1 cellular context compared by ENCODE assay signal in the genomic region with DNA sequence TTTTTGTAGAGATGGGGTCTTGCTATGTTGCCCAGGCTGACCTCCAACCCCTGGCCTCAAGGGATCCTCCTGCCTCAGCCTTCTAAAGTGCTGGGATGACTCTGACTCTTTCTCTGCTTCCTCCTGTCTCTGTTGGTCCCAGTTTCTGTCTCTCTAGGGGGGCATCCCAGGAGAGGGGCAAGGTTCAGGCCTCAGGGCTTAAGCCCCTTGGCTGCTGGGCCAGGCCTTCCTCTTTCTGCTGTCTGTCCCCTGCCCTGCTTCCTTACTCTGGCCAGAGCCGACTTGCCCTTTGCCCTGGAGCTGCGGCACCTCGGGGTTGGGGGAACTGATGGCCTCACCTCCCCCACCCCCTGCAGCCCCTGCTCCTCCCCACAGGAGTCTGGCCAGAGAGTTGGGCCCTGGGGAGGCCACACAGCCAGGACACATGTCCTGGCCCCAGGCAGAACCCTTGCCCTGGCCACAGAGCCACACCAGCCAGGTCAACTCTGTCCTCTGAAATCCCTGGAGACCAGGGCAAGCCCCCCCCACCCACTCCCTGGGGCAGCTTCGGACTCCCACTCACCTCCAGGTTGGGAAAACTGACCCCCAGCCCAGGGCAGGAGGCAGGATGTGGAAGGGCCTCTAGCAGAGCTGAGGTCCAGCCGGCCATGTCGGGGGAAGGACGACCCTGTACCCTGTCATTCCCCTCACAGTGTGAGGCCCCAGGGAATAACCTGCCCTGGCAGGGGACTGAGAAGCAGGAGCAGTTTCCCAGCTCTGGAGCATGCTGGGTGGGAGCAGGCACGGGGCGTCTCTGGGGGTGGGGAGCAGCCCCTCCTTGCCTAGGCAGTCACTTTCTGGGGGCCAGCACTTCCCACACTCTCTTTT.
A peak's percentile ranks its signal among the peaks of the same experiment; 100 is the strongest.
TF ChIP-seq lines count a peak whose summit lies in the region.

No MANE protein-coding gene starts in this region.

TF ChIP-seq in HepG2, 621 proteins besides CTCF, POLR2A, EP300 and RAD21 (continued from another document):
- TF ChIP-seq, protein P1, sequence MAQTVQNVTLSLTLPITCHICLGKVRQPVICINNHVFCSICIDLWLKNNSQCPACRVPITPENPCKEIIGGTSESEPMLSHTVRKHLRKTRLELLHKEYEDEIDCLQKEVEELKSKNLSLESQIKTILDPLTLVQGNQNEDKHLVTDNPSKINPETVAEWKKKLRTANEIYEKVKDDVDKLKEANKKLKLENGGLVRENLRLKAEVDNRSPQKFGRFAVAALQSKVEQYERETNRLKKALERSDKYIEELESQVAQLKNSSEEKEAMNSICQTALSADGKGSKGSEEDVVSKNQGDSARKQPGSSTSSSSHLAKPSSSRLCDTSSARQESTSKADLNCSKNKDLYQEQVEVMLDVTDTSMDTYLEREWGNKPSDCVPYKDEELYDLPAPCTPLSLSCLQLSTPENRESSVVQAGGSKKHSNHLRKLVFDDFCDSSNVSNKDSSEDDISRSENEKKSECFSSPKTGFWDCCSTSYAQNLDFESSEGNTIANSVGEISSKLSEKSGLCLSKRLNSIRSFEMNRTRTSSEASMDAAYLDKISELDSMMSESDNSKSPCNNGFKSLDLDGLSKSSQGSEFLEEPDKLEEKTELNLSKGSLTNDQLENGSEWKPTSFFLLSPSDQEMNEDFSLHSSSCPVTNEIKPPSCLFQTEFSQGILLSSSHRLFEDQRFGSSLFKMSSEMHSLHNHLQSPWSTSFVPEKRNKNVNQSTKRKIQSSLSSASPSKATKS (CRISPR knock-in tag; IDR thresholded peaks at IDR 0.05) = no peak
- no peak for TF ChIP-seq ZNF773 (CRISPR knock-in tag; IDR thresholded peaks at IDR 0.05; ENCODE audit: borderline replicate concordance)
- TF ChIP-seq ZSCAN31 (CRISPR knock-in tag; IDR thresholded peaks at IDR 0.05; ENCODE audit: low read depth) = peak; percentile 56; the same call in 1 of the 2 replicates
- TF ChIP-seq, protein P2, sequence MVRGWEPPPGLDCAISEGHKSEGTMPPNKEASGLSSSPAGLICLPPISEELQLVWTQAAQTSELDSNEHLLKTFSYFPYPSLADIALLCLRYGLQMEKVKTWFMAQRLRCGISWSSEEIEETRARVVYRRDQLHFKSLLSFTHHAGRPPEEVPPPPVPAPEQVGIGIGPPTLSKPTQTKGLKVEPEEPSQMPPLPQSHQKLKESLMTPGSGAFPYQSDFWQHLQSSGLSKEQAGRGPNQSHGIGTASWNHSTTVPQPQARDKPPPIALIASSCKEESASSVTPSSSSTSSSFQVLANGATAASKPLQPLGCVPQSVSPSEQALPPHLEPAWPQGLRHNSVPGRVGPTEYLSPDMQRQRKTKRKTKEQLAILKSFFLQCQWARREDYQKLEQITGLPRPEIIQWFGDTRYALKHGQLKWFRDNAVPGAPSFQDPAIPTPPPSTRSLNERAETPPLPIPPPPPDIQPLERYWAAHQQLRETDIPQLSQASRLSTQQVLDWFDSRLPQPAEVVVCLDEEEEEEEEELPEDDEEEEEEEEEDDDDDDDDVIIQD (CRISPR knock-in tag; IDR thresholded peaks at IDR 0.05; ENCODE audit: low read depth) = peak; percentile 29; the same call in 1 of the 2 replicates
- TF ChIP-seq, protein P3, sequence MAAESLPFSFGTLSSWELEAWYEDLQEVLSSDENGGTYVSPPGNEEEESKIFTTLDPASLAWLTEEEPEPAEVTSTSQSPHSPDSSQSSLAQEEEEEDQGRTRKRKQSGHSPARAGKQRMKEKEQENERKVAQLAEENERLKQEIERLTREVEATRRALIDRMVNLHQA (CRISPR knock-in tag; IDR thresholded peaks at IDR 0.05) = no peak
- TF ChIP-seq ZNF616 (CRISPR knock-in tag; IDR thresholded peaks at IDR 0.05; ENCODE audit: low read depth) = no peak
- no peak for TF ChIP-seq NFKB2 (CRISPR knock-in tag; IDR thresholded peaks at IDR 0.05; ENCODE audit: borderline replicate concordance)
- no peak for TF ChIP-seq ZNF382 (CRISPR knock-in tag; IDR thresholded peaks at IDR 0.05; ENCODE audit: borderline replicate concordance)
- no peak for TF ChIP-seq ZNF816 (CRISPR knock-in tag; IDR thresholded peaks at IDR 0.05; ENCODE audit: borderline replicate concordance)
- TF ChIP-seq ZNF121 (CRISPR knock-in tag; IDR thresholded peaks at IDR 0.05) = peak; percentile 100
- TF ChIP-seq TOE1 (CRISPR knock-in tag; IDR thresholded peaks at IDR 0.05) = no peak
- TF ChIP-seq ZNF674 (CRISPR knock-in tag; IDR thresholded peaks at IDR 0.05; ENCODE audit: low read depth) = no peak
- TF ChIP-seq RELA (CRISPR knock-in tag; IDR thresholded peaks at IDR 0.05) = no peak
- TF ChIP-seq, protein P4, sequence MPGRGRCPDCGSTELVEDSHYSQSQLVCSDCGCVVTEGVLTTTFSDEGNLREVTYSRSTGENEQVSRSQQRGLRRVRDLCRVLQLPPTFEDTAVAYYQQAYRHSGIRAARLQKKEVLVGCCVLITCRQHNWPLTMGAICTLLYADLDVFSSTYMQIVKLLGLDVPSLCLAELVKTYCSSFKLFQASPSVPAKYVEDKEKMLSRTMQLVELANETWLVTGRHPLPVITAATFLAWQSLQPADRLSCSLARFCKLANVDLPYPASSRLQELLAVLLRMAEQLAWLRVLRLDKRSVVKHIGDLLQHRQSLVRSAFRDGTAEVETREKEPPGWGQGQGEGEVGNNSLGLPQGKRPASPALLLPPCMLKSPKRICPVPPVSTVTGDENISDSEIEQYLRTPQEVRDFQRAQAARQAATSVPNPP (CRISPR knock-in tag; IDR thresholded peaks at IDR 0.05) = no peak
- TF ChIP-seq NFATC3 (CRISPR knock-in tag; IDR thresholded peaks at IDR 0.05) = no peak
- TF ChIP-seq, protein P5, sequence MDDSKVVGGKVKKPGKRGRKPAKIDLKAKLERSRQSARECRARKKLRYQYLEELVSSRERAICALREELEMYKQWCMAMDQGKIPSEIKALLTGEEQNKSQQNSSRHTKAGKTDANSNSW (CRISPR knock-in tag; IDR thresholded peaks at IDR 0.05; ENCODE audit: borderline replicate concordance) = no peak
- no peak for TF ChIP-seq ZNF547 (CRISPR knock-in tag; IDR thresholded peaks at IDR 0.05)
- TF ChIP-seq, protein P6, sequence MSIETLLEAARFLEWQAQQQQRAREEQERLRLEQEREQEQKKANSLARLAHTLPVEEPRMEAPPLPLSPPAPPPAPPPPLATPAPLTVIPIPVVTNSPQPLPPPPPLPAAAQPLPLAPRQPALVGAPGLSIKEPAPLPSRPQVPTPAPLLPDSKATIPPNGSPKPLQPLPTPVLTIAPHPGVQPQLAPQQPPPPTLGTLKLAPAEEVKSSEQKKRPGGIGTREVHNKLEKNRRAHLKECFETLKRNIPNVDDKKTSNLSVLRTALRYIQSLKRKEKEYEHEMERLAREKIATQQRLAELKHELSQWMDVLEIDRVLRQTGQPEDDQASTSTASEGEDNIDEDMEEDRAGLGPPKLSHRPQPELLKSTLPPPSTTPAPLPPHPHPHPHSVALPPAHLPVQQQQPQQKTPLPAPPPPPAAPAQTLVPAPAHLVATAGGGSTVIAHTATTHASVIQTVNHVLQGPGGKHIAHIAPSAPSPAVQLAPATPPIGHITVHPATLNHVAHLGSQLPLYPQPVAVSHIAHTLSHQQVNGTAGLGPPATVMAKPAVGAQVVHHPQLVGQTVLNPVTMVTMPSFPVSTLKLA (IDR thresholded peaks at IDR 0.05) = no peak
- no peak for TF ChIP-seq AKAP8 (CRISPR knock-in tag; IDR thresholded peaks at IDR 0.05)
- no peak for TF ChIP-seq SP2 (CRISPR knock-in tag; IDR thresholded peaks at IDR 0.05)
- 0 out of 2 replicates have a peak, but pooled peaks have one; percentile 48 for TF ChIP-seq MEIS1 (CRISPR knock-in tag; IDR thresholded peaks at IDR 0.05; ENCODE audit: borderline replicate concordance)
- TF ChIP-seq ZNF232 (CRISPR knock-in tag; IDR thresholded peaks at IDR 0.05; ENCODE audit: borderline replicate concordance) = no peak; the same call in 1 of the 2 replicates
- TF ChIP-seq TP53 (CRISPR knock-in tag; conservative IDR thresholded peaks at IDR 0.05) = no peak
- 0 out of 2 replicates have a peak, but pooled peaks have one; percentile 30 for TF ChIP-seq ZNF431 (CRISPR knock-in tag; IDR thresholded peaks at IDR 0.05; ENCODE audit: borderline replicate concordance, low read depth)
- no peak; the same call in 1 of the 2 replicates for TF ChIP-seq TCF7 (IDR thresholded peaks at IDR 0.05; ENCODE audit: low read depth)
- TF ChIP-seq, protein P7, sequence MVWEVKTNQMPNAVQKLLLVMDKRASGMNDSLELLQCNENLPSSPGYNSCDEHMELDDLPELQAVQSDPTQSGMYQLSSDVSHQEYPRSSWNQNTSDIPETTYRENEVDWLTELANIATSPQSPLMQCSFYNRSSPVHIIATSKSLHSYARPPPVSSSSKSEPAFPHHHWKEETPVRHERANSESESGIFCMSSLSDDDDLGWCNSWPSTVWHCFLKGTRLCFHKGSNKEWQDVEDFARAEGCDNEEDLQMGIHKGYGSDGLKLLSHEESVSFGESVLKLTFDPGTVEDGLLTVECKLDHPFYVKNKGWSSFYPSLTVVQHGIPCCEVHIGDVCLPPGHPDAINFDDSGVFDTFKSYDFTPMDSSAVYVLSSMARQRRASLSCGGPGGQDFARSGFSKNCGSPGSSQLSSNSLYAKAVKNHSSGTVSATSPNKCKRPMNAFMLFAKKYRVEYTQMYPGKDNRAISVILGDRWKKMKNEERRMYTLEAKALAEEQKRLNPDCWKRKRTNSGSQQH (CRISPR knock-in tag; IDR thresholded peaks at IDR 0.05; ENCODE audit: low read depth) = no peak
- TF ChIP-seq ZFP41 (CRISPR knock-in tag; IDR thresholded peaks at IDR 0.05; ENCODE audit: borderline replicate concordance) = no peak
- peak; percentile 77 for TF ChIP-seq HNRNPL (IDR thresholded peaks at IDR 0.05; ENCODE audit: low read depth, low read length)
- TF ChIP-seq POLR2AphosphoS2 (IDR thresholded peaks at IDR 0.05; ENCODE audit: low read depth, low read length) = no peak
